8 cellular contexts compared by ENCODE assay signal in the genomic region with DNA sequence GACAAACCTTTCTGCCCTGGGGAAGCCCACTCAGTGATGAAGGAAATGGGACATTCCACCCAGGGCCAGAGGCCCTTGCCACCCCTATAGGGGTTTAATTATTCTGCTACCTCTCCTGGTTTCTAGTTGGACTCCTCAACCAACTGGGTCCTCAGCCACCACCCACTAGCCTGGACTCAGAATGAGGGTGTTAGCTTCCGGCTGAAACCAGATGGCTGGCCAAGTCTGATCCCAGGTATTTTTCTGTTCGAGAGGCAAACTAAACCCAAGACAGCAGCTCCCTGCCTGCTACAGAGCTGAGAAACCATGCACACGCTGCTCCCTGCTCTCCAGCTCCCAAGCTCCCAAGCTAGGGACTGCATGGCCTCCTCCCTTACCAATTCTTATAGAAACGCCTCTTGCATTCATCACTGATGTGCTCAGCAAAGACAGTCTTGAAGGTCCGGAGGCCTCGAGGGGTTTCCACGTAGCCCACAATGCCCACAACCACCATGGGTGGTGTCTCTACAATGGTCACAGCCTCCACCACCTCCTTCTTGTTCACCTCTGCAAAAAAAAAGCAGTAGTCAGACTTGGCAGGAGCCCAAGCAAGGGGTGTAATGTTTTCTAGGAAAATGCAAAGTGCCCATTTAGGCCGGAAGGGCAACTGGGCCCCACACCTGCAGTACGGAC. TPM values are rescaled to one million over a fixed set of nuclear protein-coding genes. Genes with fewer than 3 reads are reported as not detected.
DNase-seq lines count a peak whose midpoint lies in the region; ATAC-seq and TF ChIP-seq lines count a peak whose summit lies in the region.

No MANE protein-coding gene starts in this region.

- H3K9me2 ChIP-seq in Loucy (replicated peaks; ENCODE audit: low read depth, low read length): no peaks in the 10 kb centered on the region

- peaks cover 11% of the 10 kb centered on the region for H3K27me3 ChIP-seq in Loucy (ENCODE audit: insufficient read depth, low read length, poor library complexity, severe bottlenecking)
- no peaks in the 10 kb centered on the region for H3K27me3 ChIP-seq in body of pancreas

- H3K27me3 Mint-ChIP-seq in mesothelial cell of epicardium (ENCODE audit: low read depth): no peaks in the 10 kb centered on the region

- H3K4me1 ChIP-seq in Loucy (ENCODE audit: insufficient read depth, low read length, poor library complexity, severe bottlenecking) (peaks cover 46% of the 10 kb centered on the region), body of pancreas (peaks cover 55% of the 10 kb centered on the region)

- H3K27ac ChIP-seq in body of pancreas: peak overlapping the region; percentile 1 to 99 (median 98)

- intact Hi-C loops in body of pancreas (cut with DNase I): no loop called here

- peak; percentile 59 for DNase-seq in DMS53 (lab: John Stamatoyannopoulos, UW)
- DNase-seq in body of pancreas: peak in 1 of 4 donors; percentile 64
- DNase-seq in mesothelial cell of epicardium (ENCODE audit: low spot score in 2 of 2, unreplicated experiment in 2 of 2): no peak
- DNase-seq in NCI-H345 (lab: John Stamatoyannopoulos, UW): no peak
- no peak for DNase-seq in NCI-H748 (lab: John Stamatoyannopoulos, UW; ENCODE audit: unreplicated experiment)
- DNase-seq in superior temporal gyrus (ENCODE audit: extremely low spot score): no peak

- H3K36me3 Mint-ChIP-seq in mesothelial cell of epicardium: peaks cover 38% of the 10 kb centered on the region

- peak overlapping the region; percentile 100 for H3K4me3 Mint-ChIP-seq in mesothelial cell of epicardium

- TF ChIP-seq CTCF in Loucy (conservative IDR thresholded peaks at IDR 0.05; ENCODE audit: low read length) (no peak), body of pancreas (IDR thresholded peaks at IDR 0.05) (no peak), mesothelial cell of epicardium (IDR thresholded peaks at IDR 0.05; ENCODE audit: unreplicated experiment) (no peak)

- H3K9me3 ChIP-seq in Loucy (ENCODE audit: insufficient read depth, low read depth, low read length): no peaks in the 10 kb centered on the region
- no peaks in the 10 kb centered on the region for H3K9me3 ChIP-seq in body of pancreas

- peak overlapping the region; percentile 92 for H3K4me2 ChIP-seq in Loucy (ENCODE audit: low read depth, low read length, poor library complexity, severe bottlenecking)

- H3K9ac ChIP-seq in Loucy (ENCODE audit: low read depth, low read length, poor library complexity, severe bottlenecking): peak overlapping the region; percentile 99

- WGBS in body of pancreas, 2 donors: 19 to 22% methylated on average over 8 to 9 of the region's 9 CpGs

- H3K4me3 ChIP-seq in Loucy (ENCODE audit: low read length, poor library complexity, severe bottlenecking) (peak overlapping the region; percentile 99), body of pancreas (peak overlapping the region in 1 of 2 donors; percentile 8)

- H3K4me1 Mint-ChIP-seq in mesothelial cell of epicardium: peaks cover 35% of the 10 kb centered on the region

- H2AFZ ChIP-seq in Loucy (ENCODE audit: low read length): no peak overlapping the region

- peaks cover 60% of the 10 kb centered on the region for H3K36me3 ChIP-seq in Loucy (ENCODE audit: insufficient read depth, low read length)
- H3K36me3 ChIP-seq in body of pancreas (replicated peaks in 1 of 2; ENCODE audit: insufficient read depth in 1 of 2, low read depth in 2 of 2): peaks cover 35% of the 10 kb centered on the region in 2 donors

- peaks cover 70% of the 10 kb centered on the region for H4K20me1 ChIP-seq in Loucy (ENCODE audit: insufficient read depth, low read length, poor library complexity, severe bottlenecking)

- TF ChIP-seq POLR2A in body of pancreas (IDR thresholded peaks at IDR 0.05): no peak

- peak overlapping the region; percentile 99 for H3K27ac Mint-ChIP-seq in mesothelial cell of epicardium

- peaks cover 71% of the 10 kb centered on the region for H3K79me2 ChIP-seq in Loucy (ENCODE audit: insufficient read depth, low read length)

- H3F3A ChIP-seq in Loucy (ENCODE audit: low read depth): peaks cover 4% of the 10 kb centered on the region

- H3K9me3 Mint-ChIP-seq in mesothelial cell of epicardium: no peaks in the 10 kb centered on the region

- ATAC-seq in body of pancreas: no peak
- no peak for ATAC-seq in GM21390 (IDR thresholded peaks at IDR 0.05; ENCODE audit: unreplicated experiment)

RNA-seq across cellular contexts. Expression of a gene that starts 2.2 kb away (rescaled TPM):
- total RNA-seq in body of pancreas (1,000 to 10,000 TPM; 1,625 to 1,893 TPM), mesothelial cell of epicardium (2,423 to 2,513 TPM (median 2,494 TPM) in 3 replicates)

RNA-seq across cellular contexts. Expression of a gene that starts 32.6 kb away (rescaled TPM):
- total RNA-seq in body of pancreas (10 to 100 TPM; 15.2 to 35.0 TPM), mesothelial cell of epicardium (37.4 to 38.9 TPM (median 38.9 TPM) in 3 replicates)
